2 cellular contexts compared by ENCODE assay signal in genomic region chr17:49397586-49397985, GRCh38.
TF ChIP-seq lines count a peak whose summit lies in the region.

No MANE protein-coding gene starts in this region.

TF ChIP-seq in HepG2, 621 proteins besides CTCF, POLR2A, EP300 and RAD21:
- TF ChIP-seq CEBPG (CRISPR knock-in tag; IDR thresholded peaks at IDR 0.05) (no peak), BCLAF1 (IDR thresholded peaks at IDR 0.05) (no peak), ZNF264 (CRISPR knock-in tag; IDR thresholded peaks at IDR 0.05) (no peak), SRSF1 (optimal IDR thresholded peaks at IDR 0.05; ENCODE audit: low read depth, low read length) (no peak), KDM4B (CRISPR knock-in tag; IDR thresholded peaks at IDR 0.05) (no peak), SIX1 (CRISPR knock-in tag; IDR thresholded peaks at IDR 0.05; ENCODE audit: borderline replicate concordance) (no peak), ZNF577 (CRISPR knock-in tag; IDR thresholded peaks at IDR 0.05; ENCODE audit: borderline replicate concordance, low read depth) (no peak), MIER3 (CRISPR knock-in tag; IDR thresholded peaks at IDR 0.05; ENCODE audit: borderline replicate concordance) (no peak)
TF ChIP-seq in HepG2: peak in this region for 0.

TF ChIP-seq in H1, 55 proteins besides CTCF, POLR2A, EP300 and RAD21:
- TF ChIP-seq CTBP2 (IDR thresholded peaks at IDR 0.05; ENCODE audit: borderline replicate concordance, insufficient read depth, insufficient read length, low read length) (no peak), E2F6 (IDR thresholded peaks at IDR 0.05) (no peak), CREB1 (IDR thresholded peaks at IDR 0.05) (no peak), YY1 (IDR thresholded peaks at IDR 0.05; ENCODE audit: low read depth, low read length) (no peak), KDM4A (IDR thresholded peaks at IDR 0.05; ENCODE audit: low read depth, low read length, severe bottlenecking) (no peak), TCF12 (IDR thresholded peaks at IDR 0.05; ENCODE audit: low read depth, low read length) (no peak), HDAC6 (IDR thresholded peaks at IDR 0.05; ENCODE audit: low read depth, low read length) (no peak), ATF3 (IDR thresholded peaks at IDR 0.05; ENCODE audit: insufficient read depth, low read depth, low read length) (no peak), KDM5A (IDR thresholded peaks at IDR 0.05; ENCODE audit: low read length) (no peak), RNF2 (IDR thresholded peaks at IDR 0.05; ENCODE audit: borderline replicate concordance, low read depth, low read length, missing control alignments, poor library complexity, severe bottlenecking) (no peak), SRF (IDR thresholded peaks at IDR 0.05; ENCODE audit: low read depth, low read length) (no peak), SUZ12 (IDR thresholded peaks at IDR 0.05; ENCODE audit: low read length) (no peak), MAX (IDR thresholded peaks at IDR 0.05) (no peak), SP1 (IDR thresholded peaks at IDR 0.05; ENCODE audit: low read depth, low read length) (no peak), MAFK (IDR thresholded peaks at IDR 0.05; ENCODE audit: low read depth, low read length) (no peak), TAF7 (optimal IDR thresholded peaks at IDR 0.05; ENCODE audit: borderline replicate concordance, low read depth, low read length) (no peak), TEAD4 (IDR thresholded peaks at IDR 0.05; ENCODE audit: low read depth, low read length) (no peak)
